In genomic region chr5:124876983-124877382, GRCh38 we compare ENCODE assay signal across 17 cellular contexts.
DNase-seq lines count a peak whose midpoint lies in the region; ATAC-seq lines count a peak whose summit lies in the region.
"Had no signal": no experiment of that assay in that cellular context is flagged by ENCODE, and none has a peak within 500 bp of the region (broad histone marks: within the 10 kb centered on the region; RNA-seq: fewer than 3 reads in every experiment).

No MANE protein-coding gene starts in this region.

- H3K9ac ChIP-seq in mesendoderm (ENCODE audit: low read length) (no peak overlapping the region), skeletal muscle tissue (ENCODE audit: low read depth in 1 of 3, low read length in 3 of 3) (no peak overlapping the region)
- H3K9ac ChIP-seq: BLaER1 had no signal

- no CpG with 5 or more reads among the region's 2 CpGs for WGBS in mesendoderm (ENCODE audit: extremely low coverage, insufficient coverage, low lambda C conversion rate)

- no peaks in the 10 kb centered on the region for H3K79me1 ChIP-seq in mesendoderm (ENCODE audit: low read length)

- H3K79me2 ChIP-seq in mesendoderm (ENCODE audit: control insufficient read depth, insufficient read depth, low read length) = no peaks in the 10 kb centered on the region

- no peaks in the 10 kb centered on the region for H3K9me3 ChIP-seq in skeletal muscle tissue (ENCODE audit: control insufficient read depth in 3 of 3, low read length in 3 of 3)
- H3K9me3 ChIP-seq: BLaER1 had no signal

- no peak overlapping the region for H3K18ac ChIP-seq in mesendoderm (ENCODE audit: low read length)

- no peak overlapping the region for H2AK5ac ChIP-seq in mesendoderm (ENCODE audit: low read length)

- no peak overlapping the region for H3K23ac ChIP-seq in mesendoderm (ENCODE audit: low read length)

- H3K36me3 ChIP-seq in mesendoderm (ENCODE audit: control insufficient read depth, insufficient read depth, low read length) (no peaks in the 10 kb centered on the region), skeletal muscle tissue (ENCODE audit: control insufficient read depth in 3 of 3, insufficient read depth in 3 of 3, low read length in 3 of 3) (no peaks in the 10 kb centered on the region)
- H3K36me3 ChIP-seq: BLaER1 had no signal

- no peak overlapping the region for H3K56ac ChIP-seq in mesendoderm (ENCODE audit: low read length)

- H2BK120ac ChIP-seq in mesendoderm (ENCODE audit: low read depth, low read length) = no peak overlapping the region

- H4K8ac ChIP-seq in mesendoderm (ENCODE audit: low read depth, low read length) = no peak overlapping the region

- ATAC-seq in Right ventricle myocardium inferior (peak; percentile 46), left ventricle myocardium superior (peak; percentile 53), HG03097 (IDR thresholded peaks at IDR 0.05; ENCODE audit: low FRiP score, unreplicated experiment) (no peak)
- ATAC-seq: GM23338, HepG2 had no signal

- H2BK15ac ChIP-seq in mesendoderm (replicated peaks; ENCODE audit: low read depth) = no peak overlapping the region

- H3K4me3 ChIP-seq in mesendoderm (ENCODE audit: low read length) = no peak overlapping the region
- H3K4me3 ChIP-seq in skeletal muscle tissue (ENCODE audit: low read length in 3 of 3) = no peak overlapping the region
- H3K4me3 ChIP-seq: BLaER1, GM23338 had no signal

- H3K27ac ChIP-seq in mesendoderm (ENCODE audit: low read depth, low read length) = no peak overlapping the region
- H3K27ac ChIP-seq in skeletal muscle tissue (ENCODE audit: low read depth, low read length) = peak overlapping the region; percentile 29
- H3K27ac ChIP-seq: BLaER1 had no signal

- intact Hi-C loops in Right ventricle myocardium inferior (cut with DNase I) = no loop called here
- intact Hi-C loops in cardiac septum (cut with DNase I) = no loop called here
- intact Hi-C loops in left ventricle myocardium superior (cut with micrococcal nuclease) = no loop called here

- no peak overlapping the region for H3K4me2 ChIP-seq in mesendoderm (ENCODE audit: low read length)
- H3K4me2 ChIP-seq: BLaER1, GM23338 had no signal

- H3K27me3 ChIP-seq in mesendoderm (ENCODE audit: insufficient read depth, low read length, poor library complexity) (no peaks in the 10 kb centered on the region), skeletal muscle tissue (ENCODE audit: control insufficient read depth in 3 of 3, insufficient read depth in 3 of 3, low read length in 3 of 3) (no peaks in the 10 kb centered on the region)
- H3K27me3 ChIP-seq: BLaER1 had no signal

- H3K4me1 ChIP-seq in mesendoderm (ENCODE audit: control insufficient read depth, low read depth, low read length) (peaks cover 3% of the 10 kb centered on the region), skeletal muscle tissue (ENCODE audit: control insufficient read depth in 3 of 3, insufficient read depth in 3 of 3, low read length in 3 of 3) (peaks cover 21 to 34% (median 27%) of the 10 kb centered on the region in 3 donors)
- H3K4me1 ChIP-seq: BLaER1 had no signal

- DNase-seq in Right ventricle myocardium inferior (ENCODE audit: missing footprints) = no peak
- DNase-seq in cardiac septum (ENCODE audit: low spot score) = no peak
- no peak for DNase-seq in left ventricle myocardium superior
- peak; percentile 16 for DNase-seq in mesendoderm
- no peak for DNase-seq in HCEC 1CT
- no peak for DNase-seq in stimulated activated CD4-positive, alpha-beta T cell treated with anti-CD3 and anti-CD28 coated beads, Interleukin-2, amount 100 ng/mL, for 48 hours
- DNase-seq: 8988T; Calu3; CD4-positive, alpha-beta memory T cell; DMS79 treated with DMSO at 0.1 percent for 48 hours; GF-D8; H7 had no signal

- no peak overlapping the region for H4K5ac ChIP-seq in mesendoderm (ENCODE audit: low read length)

- H2BK5ac ChIP-seq in mesendoderm (ENCODE audit: low read length) = no peak overlapping the region

- H3K4ac ChIP-seq in mesendoderm (ENCODE audit: low read depth, low read length) = no peak overlapping the region
